20 cellular contexts compared by ENCODE assay signal in the genomic region with DNA sequence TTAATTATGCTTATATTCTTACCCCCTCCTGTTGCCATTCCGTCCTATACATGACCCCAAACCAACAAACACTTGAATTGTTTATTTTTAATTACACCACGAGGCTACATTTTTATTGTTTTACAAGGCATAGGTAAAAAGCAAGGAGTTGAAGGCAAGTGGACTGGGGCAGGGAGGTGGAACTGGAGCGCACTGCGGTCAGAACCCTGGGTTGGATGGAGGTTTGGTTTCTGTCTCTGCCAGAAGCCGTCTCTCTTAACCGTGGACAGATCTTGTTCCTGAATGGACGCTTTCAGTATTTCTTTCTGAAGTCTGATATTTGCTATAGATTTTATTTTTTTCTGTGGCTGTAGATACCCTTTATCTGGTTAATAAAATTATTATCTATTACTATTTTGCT. TPM values are rescaled to one million over a fixed set of nuclear protein-coding genes. Genes with fewer than 3 reads are reported as not detected.
A peak's percentile ranks its signal among the peaks of the same experiment; 100 is the strongest.
DNase-seq lines count a peak whose midpoint lies in the region; ATAC-seq and TF ChIP-seq lines count a peak whose summit lies in the region.
"Had no signal": no experiment of that assay in that cellular context is flagged by ENCODE, and none has a peak within 500 bp of the region (broad histone marks: within the 10 kb centered on the region; RNA-seq: fewer than 3 reads in every experiment).

No MANE protein-coding gene starts in this region.

- peaks cover 10% of the 10 kb centered on the region for H3K4me1 Mint-ChIP-seq in T-helper 1 cell treated with Interleukin-12 subunit alpha and Interleukin-12 subunit beta and Interleukin-4 antibody, amounts not matched to agents 30 μg/mL and 1 μg/mL, for 36 hours (ENCODE audit: low read depth)
- peaks cover 47% of the 10 kb centered on the region for H3K4me1 Mint-ChIP-seq in CD4-positive, alpha-beta T cell (ENCODE audit: low read depth)
- H3K4me1 Mint-ChIP-seq in activated T-helper 17 cell treated with anti-CD3 and anti-CD28 coated beads, Interleukin-2, amount 50 U/mL, for 72 hours, result peaks cover 4% of the 10 kb centered on the region
- peaks cover 10 to 44% (median 19%) of the 10 kb centered on the region in 4 donors for H3K4me1 Mint-ChIP-seq in naive thymus-derived CD8-positive, alpha-beta T cell
- H3K4me1 Mint-ChIP-seq in MCF 10A (ENCODE audit: insufficient read depth, unreplicated experiment), result no peaks in the 10 kb centered on the region

- intact Hi-C loops in CD4-positive, alpha-beta T cell (cut with DNase I, micrococcal nuclease), result no loop called here
- intact Hi-C loops in MCF 10A (cut with micrococcal nuclease), result no loop called here

- no peak overlapping the region for H3K27ac Mint-ChIP-seq in T-helper 1 cell treated with Interleukin-12 subunit alpha and Interleukin-12 subunit beta and Interleukin-4 antibody, amounts not matched to agents 30 μg/mL and 1 μg/mL, for 36 hours
- H3K27ac Mint-ChIP-seq in CD4-positive, alpha-beta T cell, result peak overlapping the region; percentile 72
- H3K27ac Mint-ChIP-seq in activated T-helper 17 cell treated with anti-CD3 and anti-CD28 coated beads, Interleukin-2, amount 50 U/mL, for 72 hours, result peak overlapping the region; percentile 88
- peak overlapping the region; percentile 81 to 95 (median 89) for H3K27ac Mint-ChIP-seq in naive thymus-derived CD8-positive, alpha-beta T cell
- no peak overlapping the region for H3K27ac Mint-ChIP-seq in MCF 10A (ENCODE audit: low read depth, unreplicated experiment)

- BruUV-seq in MCF 10A (replicated peaks; lab: Mats Ljungman, UMichigan), result no TSS peak

- no peaks in the 10 kb centered on the region for H3K9me3 ChIP-seq in CD4-positive, alpha-beta T cell (ENCODE audit: control insufficient read depth, low read length)
- H3K9me3 ChIP-seq: ascending aorta had no signal

- H3K9me3 Mint-ChIP-seq in T-helper 1 cell treated with Interleukin-12 subunit alpha and Interleukin-12 subunit beta and Interleukin-4 antibody, amounts not matched to agents 30 μg/mL and 1 μg/mL, for 36 hours, result peaks cover 11% of the 10 kb centered on the region
- H3K9me3 Mint-ChIP-seq in CD4-positive, alpha-beta T cell, result peaks cover 6% of the 10 kb centered on the region
- peaks cover 5% of the 10 kb centered on the region for H3K9me3 Mint-ChIP-seq in activated T-helper 17 cell treated with anti-CD3 and anti-CD28 coated beads, Interleukin-2, amount 50 U/mL, for 72 hours
- H3K9me3 Mint-ChIP-seq in naive thymus-derived CD8-positive, alpha-beta T cell, result peaks cover 0 to 5% (median 0%) of the 10 kb centered on the region in 9 donors
- H3K9me3 Mint-ChIP-seq in MCF 10A (ENCODE audit: unreplicated experiment), result peaks cover 7% of the 10 kb centered on the region

- CTCF ChIA-PET in CD4-positive, alpha-beta T cell (lab: Charles Lee), result no interaction called here
- CTCF ChIA-PET in MCF 10A (lab: Yijun Ruan, JAX), result no interaction called here

- H3K36me3 Mint-ChIP-seq in T-helper 1 cell treated with Interleukin-12 subunit alpha and Interleukin-12 subunit beta and Interleukin-4 antibody, amounts not matched to agents 30 μg/mL and 1 μg/mL, for 36 hours (ENCODE audit: low read depth), result peaks cover 1% of the 10 kb centered on the region
- peaks cover 4% of the 10 kb centered on the region for H3K36me3 Mint-ChIP-seq in CD4-positive, alpha-beta T cell (ENCODE audit: low read depth)
- H3K36me3 Mint-ChIP-seq in activated T-helper 17 cell treated with anti-CD3 and anti-CD28 coated beads, Interleukin-2, amount 50 U/mL, for 72 hours (ENCODE audit: low read depth), result no peaks in the 10 kb centered on the region
- H3K36me3 Mint-ChIP-seq in naive thymus-derived CD8-positive, alpha-beta T cell, result peaks cover 0 to 5% (median 5%) of the 10 kb centered on the region in 3 donors
- H3K36me3 Mint-ChIP-seq in MCF 10A (ENCODE audit: insufficient read depth, unreplicated experiment), result no peaks in the 10 kb centered on the region

- H3K4me3 Mint-ChIP-seq in T-helper 1 cell treated with Interleukin-12 subunit alpha and Interleukin-12 subunit beta and Interleukin-4 antibody, amounts not matched to agents 30 μg/mL and 1 μg/mL, for 36 hours, result peak overlapping the region; percentile 61
- H3K4me3 Mint-ChIP-seq in CD4-positive, alpha-beta T cell, result peak overlapping the region; percentile 87
- H3K4me3 Mint-ChIP-seq in activated T-helper 17 cell treated with anti-CD3 and anti-CD28 coated beads, Interleukin-2, amount 50 U/mL, for 72 hours, result peak overlapping the region; percentile 83
- H3K4me3 Mint-ChIP-seq in naive thymus-derived CD8-positive, alpha-beta T cell, result peak overlapping the region; percentile 64 to 92 (median 86)
- H3K4me3 Mint-ChIP-seq in MCF 10A (ENCODE audit: unreplicated experiment), result no peak overlapping the region

- POLR2A ChIA-PET in CD4-positive, alpha-beta T cell (lab: Charles Lee), result interaction anchor here (2.2 kb wide), 1 partner anchor 20 kb away, joined by 6 read pairs; a partner anchor contains a TSS
- POLR2A ChIA-PET in naive thymus-derived CD8-positive, alpha-beta T cell (lab: Charles Lee), result no interaction called here
- POLR2A ChIA-PET in MCF 10A (lab: Yijun Ruan, JAX), result no interaction called here

- no peaks in the 10 kb centered on the region for H3K27me3 ChIP-seq in CD4-positive, alpha-beta T cell (ENCODE audit: control insufficient read depth, insufficient read depth, low read length)
- H3K27me3 ChIP-seq: ascending aorta, foreskin keratinocyte, hepatocyte had no signal

- no peak for TF ChIP-seq CTCF in CD4-positive, alpha-beta T cell (IDR thresholded peaks at IDR 0.05)
- no peak for TF ChIP-seq CTCF in MCF 10A (IDR thresholded peaks at IDR 0.05; ENCODE audit: unreplicated experiment)

- ATAC-seq in CD4-positive, alpha-beta T cell (ENCODE audit: poor library complexity), result no peak
- peak; percentile 50 for ATAC-seq in activated T-helper 17 cell treated with anti-CD3 and anti-CD28 coated beads, Interleukin-2, amount 50 U/mL, for 72 hours (replicated peaks)
- ATAC-seq in naive thymus-derived CD8-positive, alpha-beta T cell, result peak in 1 of 2 donors; percentile 37
- ATAC-seq: foreskin keratinocyte, SK-N-SH treated with all-trans-retinoic acid at 6 μM for 48 hours had no signal

- H3K27me3 Mint-ChIP-seq in T-helper 1 cell treated with Interleukin-12 subunit alpha and Interleukin-12 subunit beta and Interleukin-4 antibody, amounts not matched to agents 30 μg/mL and 1 μg/mL, for 36 hours (ENCODE audit: low read depth), result peaks cover 3% of the 10 kb centered on the region
- peaks cover 8% of the 10 kb centered on the region for H3K27me3 Mint-ChIP-seq in CD4-positive, alpha-beta T cell
- peaks cover 3% of the 10 kb centered on the region for H3K27me3 Mint-ChIP-seq in activated T-helper 17 cell treated with anti-CD3 and anti-CD28 coated beads, Interleukin-2, amount 50 U/mL, for 72 hours
- H3K27me3 Mint-ChIP-seq in naive thymus-derived CD8-positive, alpha-beta T cell, result peaks cover 4 to 10% (median 7%) of the 10 kb centered on the region in 5 donors
- no peaks in the 10 kb centered on the region for H3K27me3 Mint-ChIP-seq in MCF 10A (ENCODE audit: insufficient read depth, unreplicated experiment)

- no peak overlapping the region for H3K27ac ChIP-seq in CD4-positive, alpha-beta T cell (ENCODE audit: low read depth, low read length)
- H3K27ac ChIP-seq: 22Rv1, ascending aorta, foreskin keratinocyte, hepatocyte had no signal

- no peak for DNase-seq in T-helper 1 cell
- DNase-seq in CD4-positive, alpha-beta T cell, result no peak
- DNase-seq in naive thymus-derived CD8-positive, alpha-beta T cell, result no peak
- no peak for DNase-seq in mesenteric fat pad (ENCODE audit: low spot score)
- no peak for DNase-seq in MCF 10A (ENCODE audit: unreplicated experiment)
- no peak for DNase-seq in cortex of kidney (lab: John Stamatoyannopoulos, UW)
- DNase-seq: erythroblast, foreskin keratinocyte, NCI-H1417, NCI-H526, nucleus accumbens, RPMI8226 had no signal

RNA-seq across cellular contexts. Expression of a gene that starts 19.9 kb away (rescaled TPM):
- total RNA-seq in CD4-positive, alpha-beta T cell, result 1 to 10 TPM; 8.0 to 10.0 TPM
- 1 to 10 TPM; 2.6 to 3.6 TPM for total RNA-seq in activated T-helper 17 cell treated with anti-CD3 and anti-CD28 coated beads, Interleukin-2, amount 50 U/mL, for 72 hours
- 10 to 100 TPM; 10.4 to 11.5 TPM for total RNA-seq in naive thymus-derived CD8-positive, alpha-beta T cell
- 10 to 100 TPM in 1 of 3 donors, 1 to 10 TPM in 2; 2.1 to 13.7 (median 2.4) TPM for polyA plus RNA-seq in naive thymus-derived CD8-positive, alpha-beta T cell
- total RNA-seq in mesenteric fat pad, result 223 TPM
- total RNA-seq in MCF 10A (2022), result 42.9 and 164 TPM in 2 replicates

RNA-seq across cellular contexts. Expression of a gene that starts 52.7 kb away (rescaled TPM):
- not detected for total RNA-seq in CD4-positive, alpha-beta T cell
- not detected for total RNA-seq in activated T-helper 17 cell treated with anti-CD3 and anti-CD28 coated beads, Interleukin-2, amount 50 U/mL, for 72 hours
- not detected for total RNA-seq in naive thymus-derived CD8-positive, alpha-beta T cell
- polyA plus RNA-seq in naive thymus-derived CD8-positive, alpha-beta T cell, result not detected
- not detected for total RNA-seq in mesenteric fat pad
- total RNA-seq in MCF 10A (2022), result not detected in 2 replicates
- total RNA-seq: ascending aorta, foreskin keratinocyte, G401, urinary bladder had no signal
- polyA plus RNA-seq: foreskin keratinocyte had no signal

Comparison
In these comparisons a context has a peak if more than half of its experiments do, and no peak if none do; other contexts are left out.
1. H3K27ac Mint-ChIP-seq: peak in CD4-positive, alpha-beta T cell (single experiment), activated T-helper 17 cell treated with anti-CD3 and anti-CD28 coated beads, Interleukin-2, amount 50 U/mL, for 72 hours (single experiment) and naive thymus-derived CD8-positive, alpha-beta T cell (10 of 10); none in T-helper 1 cell treated with Interleukin-12 subunit alpha and Interleukin-12 subunit beta and Interleukin-4 antibody, amounts not matched to agents 30 μg/mL and 1 μg/mL, for 36 hours (single experiment) and MCF 10A (single experiment).